ENCODE assay signal across 21 cellular contexts in genomic region chr20:59774204-59774641, GRCh38.
"Had no signal": no experiment of that assay in that cellular context is flagged by ENCODE, and none has a peak within 500 bp of the region (broad histone marks: within the 10 kb centered on the region; RNA-seq: fewer than 3 reads in every experiment).

No MANE protein-coding gene starts in this region.

- H3K9me3 Mint-ChIP-seq: activated naive CD4-positive, alpha-beta T cell treated with anti-CD3 and anti-CD28 coated beads, Interleukin-2, amount 50 U/mL, for 24 hours; effector memory CD8-positive, alpha-beta T cell; natural killer cell treated with Interleukin-12 subunit alpha and Interleukin-12 subunit beta and Interleukin-15 and Interleukin-18, amount 100 ng/mL, for 72 hours; stimulated activated naive B cell treated with anti-CD40 and anti-IgM and Interleukin-4, amounts not matched to agents 10 μg/mL and 1 μg/mL and 100 μg/mL, for 72 hours had no signal

- H3K4me3 Mint-ChIP-seq: activated naive CD4-positive, alpha-beta T cell treated with anti-CD3 and anti-CD28 coated beads, Interleukin-2, amount 50 U/mL, for 24 hours; effector memory CD8-positive, alpha-beta T cell; natural killer cell treated with Interleukin-12 subunit alpha and Interleukin-12 subunit beta and Interleukin-15 and Interleukin-18, amount 100 ng/mL, for 72 hours; stimulated activated naive B cell treated with anti-CD40 and anti-IgM and Interleukin-4, amounts not matched to agents 10 μg/mL and 1 μg/mL and 100 μg/mL, for 72 hours had no signal

- H3K27ac Mint-ChIP-seq: activated naive CD4-positive, alpha-beta T cell treated with anti-CD3 and anti-CD28 coated beads, Interleukin-2, amount 50 U/mL, for 24 hours; effector memory CD8-positive, alpha-beta T cell; natural killer cell treated with Interleukin-12 subunit alpha and Interleukin-12 subunit beta and Interleukin-15 and Interleukin-18, amount 100 ng/mL, for 72 hours; stimulated activated naive B cell treated with anti-CD40 and anti-IgM and Interleukin-4, amounts not matched to agents 10 μg/mL and 1 μg/mL and 100 μg/mL, for 72 hours had no signal

- H3K27me3 ChIP-seq: adrenal gland, ascending aorta, brain microvascular endothelial cell, gastrocnemius medialis, right lobe of liver, upper lobe of left lung had no signal

- H3K36me3 Mint-ChIP-seq: activated naive CD4-positive, alpha-beta T cell treated with anti-CD3 and anti-CD28 coated beads, Interleukin-2, amount 50 U/mL, for 24 hours; natural killer cell treated with Interleukin-12 subunit alpha and Interleukin-12 subunit beta and Interleukin-15 and Interleukin-18, amount 100 ng/mL, for 72 hours; stimulated activated naive B cell treated with anti-CD40 and anti-IgM and Interleukin-4, amounts not matched to agents 10 μg/mL and 1 μg/mL and 100 μg/mL, for 72 hours had no signal

- H3K4me1 ChIP-seq: adrenal gland, ascending aorta, right lobe of liver, upper lobe of left lung had no signal

- H3K9me3 ChIP-seq: adrenal gland, ascending aorta, esophagus muscularis mucosa, gastrocnemius medialis, right lobe of liver, upper lobe of left lung had no signal

- ATAC-seq: effector memory CD8-positive, alpha-beta T cell; gastrocnemius medialis; natural killer cell treated with Interleukin-12 subunit alpha and Interleukin-12 subunit beta and Interleukin-15 and Interleukin-18, amount 100 ng/mL, for 72 hours; right lobe of liver; stimulated activated naive B cell treated with anti-CD40 and anti-IgM and Interleukin-4, amounts not matched to agents 10 μg/mL and 1 μg/mL and 100 μg/mL, for 72 hours had no signal

- H3K36me3 ChIP-seq: adrenal gland, ascending aorta, brain microvascular endothelial cell, esophagus muscularis mucosa, gastrocnemius medialis, right lobe of liver, upper lobe of left lung, WERI-Rb-1 had no signal

- H3K4me1 Mint-ChIP-seq: activated naive CD4-positive, alpha-beta T cell treated with anti-CD3 and anti-CD28 coated beads, Interleukin-2, amount 50 U/mL, for 24 hours; stimulated activated naive B cell treated with anti-CD40 and anti-IgM and Interleukin-4, amounts not matched to agents 10 μg/mL and 1 μg/mL and 100 μg/mL, for 72 hours had no signal

- H3K4me3 ChIP-seq: adrenal gland, ascending aorta, esophagus muscularis mucosa, gastrocnemius medialis, right lobe of liver, smooth muscle cell, upper lobe of left lung had no signal

- H3K27ac ChIP-seq: adrenal gland, ascending aorta, brain microvascular endothelial cell, esophagus muscularis mucosa, gastrocnemius medialis, right lobe of liver, upper lobe of left lung, WERI-Rb-1 had no signal

- DNase-seq: activated CD4-positive, alpha-beta T cell treated with anti-CD3 and anti-CD28 coated beads, Interleukin-2, amount 50 U/mL, for 4 hours; activated gamma-delta T cell treated with Interleukin-2 at 50 U/mL for 16 hours; activated T-cell treated with anti-CD3 and anti-CD28 coated beads for 4 hours; adrenal gland; brain microvascular endothelial cell; central memory CD4-positive, alpha-beta T cell; effector memory CD8-positive, alpha-beta T cell; gastrocnemius medialis; hypothalamus; stimulated activated CD4-positive, alpha-beta T cell treated with anti-CD3 and anti-CD28 coated beads, Interleukin-2, amount 100 ng/mL, for 48 hours; stimulated activated CD8-positive, alpha-beta memory T cell treated with anti-CD3 and anti-CD28 coated beads, Interleukin-4, amount 100 ng/mL, for 48 hours; stimulated activated naive B cell treated with anti-CD40 and anti-IgM and Interleukin-4, amounts not matched to agents 10 μg/mL and 1 μg/mL and 100 μg/mL, for 72 hours; T-helper 1 cell; upper lobe of left lung; WERI-Rb-1 had no signal
